8 cellular contexts compared by ENCODE assay signal in the genomic region with DNA sequence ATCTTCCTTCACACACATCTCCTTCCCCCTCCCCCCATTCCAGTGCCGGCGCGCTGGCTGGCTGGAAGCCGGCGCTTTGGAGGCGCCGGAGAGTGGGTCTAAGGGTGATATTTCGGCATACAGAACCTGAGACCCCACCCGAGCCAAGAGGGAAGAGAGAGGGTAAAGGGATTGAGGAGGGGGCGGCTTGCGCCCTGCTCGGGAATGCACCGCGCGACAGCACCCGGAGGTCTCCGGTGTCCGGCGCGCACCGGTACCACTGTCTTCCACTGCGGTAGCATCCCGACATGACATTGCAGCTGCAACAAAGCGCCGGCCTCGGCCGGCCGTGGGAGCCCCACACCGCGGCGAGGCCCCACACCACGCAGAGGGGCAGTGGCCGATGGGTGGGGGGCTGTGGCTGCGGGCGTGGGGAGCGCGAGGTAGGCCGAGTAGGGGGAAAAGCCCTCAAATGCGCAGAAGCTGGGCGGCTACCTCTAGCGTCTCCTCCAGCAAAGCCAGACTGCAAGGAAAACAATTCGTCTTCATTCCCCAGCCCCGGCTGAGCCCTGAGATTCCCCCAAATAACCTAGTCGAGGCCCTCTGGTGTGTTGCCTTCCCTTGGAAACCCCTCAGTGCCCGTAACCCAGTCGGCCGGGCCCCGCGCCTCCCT. TPM values are rescaled to one million over a fixed set of nuclear protein-coding genes. Genes with fewer than 3 reads are reported as not detected.
DNase-seq lines count a peak whose midpoint lies in the region; ATAC-seq and TF ChIP-seq lines count a peak whose summit lies in the region.

No MANE protein-coding gene starts in this region.

- peaks cover 11% of the 10 kb centered on the region for H3K27me3 ChIP-seq in effector memory CD4-positive, alpha-beta T cell (replicated peaks; ENCODE audit: control insufficient read depth, insufficient read depth, low read length, poor library complexity, severe bottlenecking)
- H3K27me3 ChIP-seq in mesenchymal stem cell (ENCODE audit: control insufficient read depth in 1 of 2, insufficient read depth in 1 of 2, low read length in 2 of 2), result peaks cover 0 to 3% of the 10 kb centered on the region in 2 experiments

- no peaks in the 10 kb centered on the region for H3K9me3 Mint-ChIP-seq in type B pancreatic cell

- peaks cover 4% of the 10 kb centered on the region for H3K36me3 Mint-ChIP-seq in type B pancreatic cell

- H2BK12ac ChIP-seq in mesenchymal stem cell (ENCODE audit: low read length in 2 of 2), result peak overlapping the region in 1 of 2 experiments; percentile 80

- H2AK5ac ChIP-seq in mesenchymal stem cell (ENCODE audit: low read length, severe bottlenecking), result no peak overlapping the region

- H3K9me3 ChIP-seq in effector memory CD4-positive, alpha-beta T cell (ENCODE audit: control insufficient read depth, low read length), result no peaks in the 10 kb centered on the region
- H3K9me3 ChIP-seq in mesenchymal stem cell (ENCODE audit: control insufficient read depth, low read length), result no peaks in the 10 kb centered on the region

- H3K14ac ChIP-seq in mesenchymal stem cell (ENCODE audit: low read length in 2 of 2), result peak overlapping the region in 1 of 2 experiments; percentile 91

- under 1% methylated on average over 32 of the region's 49 CpGs for WGBS in mesenchymal stem cell

- H3K4ac ChIP-seq in mesenchymal stem cell (ENCODE audit: low read depth in 1 of 2, low read length in 2 of 2), result peak overlapping the region; percentile 86 to 92

- peaks cover 15% of the 10 kb centered on the region for H3K4me1 ChIP-seq in effector memory CD4-positive, alpha-beta T cell (ENCODE audit: control insufficient read depth, insufficient read depth, low read length, poor library complexity, severe bottlenecking)
- H3K4me1 ChIP-seq in mesenchymal stem cell (ENCODE audit: control insufficient read depth, insufficient read depth, low read depth, low read length), result peaks cover 9% of the 10 kb centered on the region

- peak overlapping the region; percentile 87 for H4K8ac ChIP-seq in mesenchymal stem cell (ENCODE audit: low read length)

- H4K91ac ChIP-seq in mesenchymal stem cell (ENCODE audit: low read length), result peak overlapping the region; percentile 56

- H3K23ac ChIP-seq in mesenchymal stem cell (ENCODE audit: low read length in 2 of 2), result peak overlapping the region; percentile 85 to 98

- H3K79me1 ChIP-seq in mesenchymal stem cell (replicated peaks; ENCODE audit: low read length, poor library complexity, severe bottlenecking), result peaks cover 12% of the 10 kb centered on the region

- peak; percentile 1 for DNase-seq in activated T-cell treated with anti-CD3 and anti-CD28 coated beads for 24 hours (ENCODE audit: low read depth)
- DNase-seq in activated T-cell treated with anti-CD3 and anti-CD28 coated beads, Interleukin-2, amount 50 U/mL, for 1 hour, result no peak
- peak; percentile 55 for DNase-seq in RPMI8226
- DNase-seq in effector memory CD4-positive, alpha-beta T cell, result no peak
- DNase-seq in mesenchymal stem cell, result peak; percentile 41
- DNase-seq in type B pancreatic cell (ENCODE audit: extremely low spot score, unreplicated experiment), result peak; percentile 70
- DNase-seq in SKM-1 treated with dmso at 0.1 percent for 144 hours (lab: John Stamatoyannopoulos, UW; ENCODE audit: unreplicated experiment), result no peak

- peak overlapping the region; percentile 67 for H3K4me3 ChIP-seq in effector memory CD4-positive, alpha-beta T cell (ENCODE audit: insufficient read depth, low read depth, low read length, poor library complexity, severe bottlenecking)
- H3K4me3 ChIP-seq in mesenchymal stem cell (ENCODE audit: insufficient read depth in 1 of 2, low read depth in 1 of 2, low read length in 2 of 2), result peak overlapping the region; percentile 86 to 92

- peak overlapping the region; percentile 94 for H3K4me3 Mint-ChIP-seq in type B pancreatic cell

- peak overlapping the region; percentile 84 for H2BK120ac ChIP-seq in mesenchymal stem cell (ENCODE audit: low read depth, low read length)

- peak overlapping the region; percentile 69 for H3K4me2 ChIP-seq in mesenchymal stem cell (ENCODE audit: low read length, poor library complexity, severe bottlenecking)

- no peak overlapping the region for H2BK5ac ChIP-seq in mesenchymal stem cell (ENCODE audit: low read depth, low read length, poor library complexity, severe bottlenecking)

- no peaks in the 10 kb centered on the region for H3K27me3 Mint-ChIP-seq in type B pancreatic cell

- H3K27ac ChIP-seq in effector memory CD4-positive, alpha-beta T cell (ENCODE audit: insufficient read depth, low read length, poor library complexity, severe bottlenecking), result no peak overlapping the region
- H3K27ac ChIP-seq in mesenchymal stem cell (ENCODE audit: low read length, poor library complexity, severe bottlenecking), result peak overlapping the region; percentile 63

- H3K18ac ChIP-seq in mesenchymal stem cell (ENCODE audit: low read depth in 1 of 2, low read length in 2 of 2), result peak overlapping the region; percentile 82 to 95

- H2AFZ ChIP-seq in mesenchymal stem cell (ENCODE audit: low read depth, low read length), result no peak overlapping the region

- TF ChIP-seq CTCF in type B pancreatic cell (conservative IDR thresholded peaks at IDR 0.05), result no peak

- peaks cover 25% of the 10 kb centered on the region for H3K4me1 Mint-ChIP-seq in type B pancreatic cell (ENCODE audit: unreplicated experiment)

- peak; percentile 10 for ATAC-seq in HG02852 (IDR thresholded peaks at IDR 0.05; ENCODE audit: unreplicated experiment)

- peak overlapping the region; percentile 82 for H3K27ac Mint-ChIP-seq in type B pancreatic cell

- no peaks in the 10 kb centered on the region for H3K36me3 ChIP-seq in effector memory CD4-positive, alpha-beta T cell (ENCODE audit: control insufficient read depth, insufficient read depth, low read length)
- H3K36me3 ChIP-seq in mesenchymal stem cell (ENCODE audit: control insufficient read depth in 1 of 2, insufficient read depth in 2 of 2, low read depth in 1 of 2, low read length in 2 of 2), result no peaks in the 10 kb centered on the region

- peak overlapping the region; percentile 87 for H3K9ac ChIP-seq in mesenchymal stem cell (ENCODE audit: low read length)

- peak overlapping the region; percentile 79 for H2BK15ac ChIP-seq in mesenchymal stem cell (ENCODE audit: low read depth, poor library complexity, severe bottlenecking)

RNA-seq across cellular contexts. Expression of a gene that starts 0.9 kb away (rescaled TPM):
- 214 TPM for polyA plus RNA-seq in mesenchymal stem cell (2013, experiment 1 of 2)
- 215 TPM for polyA plus RNA-seq in mesenchymal stem cell (2013, experiment 2 of 2)
- 74.2 and 96.7 TPM in 2 replicates for total RNA-seq in type B pancreatic cell (ENCODE audit: low replicate concordance)

Comparison
In these comparisons a context has a peak if more than half of its experiments do, and no peak if none do; other contexts are left out.
1. DNase-seq: peak in activated T-cell treated with anti-CD3 and anti-CD28 coated beads for 24 hours (single experiment), RPMI8226 (single experiment), mesenchymal stem cell (single experiment) and type B pancreatic cell (single experiment); none in activated T-cell treated with anti-CD3 and anti-CD28 coated beads, Interleukin-2, amount 50 U/mL, for 1 hour (single experiment), effector memory CD4-positive, alpha-beta T cell (0 of 3) and SKM-1 treated with dmso at 0.1 percent for 144 hours (single experiment).